Comparison of ENCODE assay signal across 8 cellular contexts in the genomic region with DNA sequence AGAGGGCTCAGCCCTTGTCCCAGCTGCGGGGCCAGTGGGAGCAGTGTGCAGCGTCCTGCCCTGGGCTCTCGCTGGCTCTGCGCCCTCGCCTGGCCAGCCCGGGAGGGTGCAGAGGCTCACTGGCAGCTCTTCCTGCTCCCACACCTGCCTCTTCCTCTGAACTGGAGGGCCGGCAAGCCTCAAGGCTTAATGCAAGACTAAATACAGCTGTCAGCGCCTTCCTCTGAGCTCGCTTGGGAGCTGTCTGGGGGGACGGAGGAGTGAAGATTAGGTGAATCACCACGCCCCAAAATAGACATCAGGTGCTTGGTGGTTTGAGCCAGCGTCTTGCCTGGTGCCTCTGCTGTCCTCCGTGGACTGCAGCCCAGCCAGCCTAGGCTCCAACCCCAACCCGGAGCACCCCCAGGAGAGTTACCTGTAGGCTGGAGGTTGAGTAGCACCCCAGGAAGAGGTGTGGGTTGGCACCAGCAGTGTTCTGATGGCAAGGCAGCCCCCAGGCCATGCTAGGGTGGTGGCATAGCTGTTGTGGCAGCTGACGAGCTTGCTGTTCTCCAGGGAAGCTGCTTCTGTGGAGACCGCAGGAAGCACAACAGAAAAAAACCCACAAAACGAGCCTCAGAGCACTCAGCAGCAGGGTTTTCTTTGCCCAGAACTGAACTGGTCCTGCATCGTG.
DNase-seq lines count a peak whose midpoint lies in the region; ATAC-seq and TF ChIP-seq lines count a peak whose summit lies in the region.

No MANE protein-coding gene starts in this region.

- no peak for DNase-seq in AG09309 (ENCODE audit: low read depth)
- peak; percentile 61 for DNase-seq in NCI-H2171 treated with DMSO at 0.1 percent for 48 hours (lab: John Stamatoyannopoulos, UW)
- peak; percentile 59 to 65 for DNase-seq in activated CD4-positive, alpha-beta T cell treated with anti-CD3 and anti-CD28 coated beads for 4 hours
- peak; percentile 66 for DNase-seq in choroid plexus epithelial cell (ENCODE audit: low read depth)
- DNase-seq in midbrain (lab: John Stamatoyannopoulos, UW) = peak; percentile 24
- DNase-seq in stimulated activated CD8-positive, alpha-beta memory T cell treated with anti-CD3 and anti-CD28 coated beads, Interleukin-7, amount 100 ng/mL, for 24 hours (ENCODE audit: low read depth) = peak; percentile 21

- H3K4me3 ChIP-seq in AG09309 (ENCODE audit: control insufficient read depth, low read depth, low read length) (no peak overlapping the region), choroid plexus epithelial cell (ENCODE audit: low read depth, low read length) (no peak overlapping the region)

- ATAC-seq in GM18870 (IDR thresholded peaks at IDR 0.05; ENCODE audit: unreplicated experiment) (peak; percentile 75), HG03095 (IDR thresholded peaks at IDR 0.05; ENCODE audit: unreplicated experiment) (peak; percentile 82)

- TF ChIP-seq CTCF in AG09309 (IDR thresholded peaks at IDR 0.05; ENCODE audit: control insufficient read depth, insufficient read depth, low read depth, low read length, missing control alignments) (peak; percentile 64), choroid plexus epithelial cell (conservative IDR thresholded peaks at IDR 0.05; ENCODE audit: low read depth, low read length) (peak; percentile 83)
